Comparison of ENCODE assay signal across 13 cellular contexts in the genomic region with DNA sequence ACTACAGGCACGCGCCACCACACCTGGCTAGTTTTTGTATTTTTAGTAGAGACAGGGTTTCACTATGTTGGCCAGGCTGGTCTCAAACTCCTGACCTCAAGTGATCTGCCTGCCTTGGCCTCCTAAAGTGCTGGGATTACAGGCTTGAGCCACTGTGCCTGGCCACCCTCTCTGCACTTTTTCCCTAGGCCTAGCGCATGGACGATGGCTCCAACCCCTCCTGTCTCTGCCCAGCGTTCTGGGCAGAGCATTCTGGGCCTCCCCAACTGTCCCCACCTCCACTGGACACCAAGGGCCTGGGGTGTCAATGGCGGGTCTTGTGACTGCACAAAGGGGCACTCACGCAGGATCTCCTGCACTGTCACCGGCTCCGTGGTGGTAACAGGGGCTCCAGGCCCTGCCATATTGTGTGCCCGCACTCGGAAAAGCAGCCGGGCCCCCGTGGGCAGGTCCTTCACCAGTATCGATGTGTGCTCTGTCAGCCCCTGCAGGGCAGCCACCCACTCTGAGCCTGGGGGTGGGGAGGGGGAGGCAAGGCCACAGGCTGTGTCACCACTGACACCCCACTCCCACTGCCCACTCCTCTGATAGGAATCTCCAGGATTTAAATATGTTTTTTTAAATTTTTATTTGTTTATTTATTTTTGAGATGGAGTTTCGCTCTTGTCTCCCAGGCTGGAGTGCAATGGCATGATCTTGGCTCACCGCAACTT. TPM values are rescaled to one million over a fixed set of nuclear protein-coding genes. Genes with fewer than 3 reads are reported as not detected.
DNase-seq lines count a peak whose midpoint lies in the region; ATAC-seq, FAIRE-seq and TF ChIP-seq lines count a peak whose summit lies in the region.
"Not testable (repeated sequence)": the region's sequence is repeated elsewhere in the genome, so short reads cannot be mapped to it uniquely, and the experiment has no call there.
"Had no signal": no experiment of that assay in that cellular context is flagged by ENCODE, and none has a peak within 500 bp of the region (broad histone marks: within the 10 kb centered on the region; RNA-seq: fewer than 3 reads in every experiment).

No MANE protein-coding gene starts in this region.

- H3K79me1 ChIP-seq in H1 (ENCODE audit: low read depth, low read length); mesenchymal stem cell (replicated peaks; ENCODE audit: low read length, poor library complexity, severe bottlenecking); neuronal stem cell (ENCODE audit: low read depth, low read length): not testable (repeated sequence)

- H3K27ac ChIP-seq in HEK293 (ENCODE audit: extremely low read depth, low read depth, low read length); H1 (ENCODE audit: low read depth, low read length); mesenchymal stem cell (ENCODE audit: low read length, poor library complexity, severe bottlenecking); neuronal stem cell (replicated peaks; ENCODE audit: low read length); spleen: not testable (repeated sequence)
- H3K27ac ChIP-seq in left ventricle myocardium inferior (replicated peaks): peak overlapping the region; percentile 97
- peak overlapping the region; percentile 25 for H3K27ac ChIP-seq in right cardiac atrium (ENCODE audit: low read length)

- not testable (repeated sequence) for ATAC-seq in right cardiac atrium

- H3K9ac ChIP-seq in H1 (replicated peaks in 1 of 4; ENCODE audit: extremely low read depth in 1 of 4, low read depth in 3 of 4, low read length in 3 of 4); mesenchymal stem cell (ENCODE audit: low read length); neuronal stem cell (ENCODE audit: low read depth, low read length, poor library complexity): not testable (repeated sequence)

- H3K9me3 ChIP-seq in HEK293 (ENCODE audit: control insufficient read depth, insufficient read depth, low read depth, low read length); H1 (ENCODE audit: insufficient read depth in 2 of 2, low read depth in 1 of 2, low read length in 1 of 2); left ventricle myocardium inferior (replicated peaks); right cardiac atrium (ENCODE audit: control insufficient read depth, low read length); mesenchymal stem cell (ENCODE audit: control insufficient read depth, low read length); neuronal stem cell (replicated peaks in 1 of 2; ENCODE audit: control insufficient read depth in 2 of 2, insufficient read depth in 1 of 2, low read depth in 1 of 2, low read length in 2 of 2); spleen: not testable (repeated sequence)

- not testable (repeated sequence) for H3K4me3 ChIP-seq in HEK293 (ENCODE audit: low read depth, low read length); H1 (ENCODE audit: extremely low read depth in 1 of 4, insufficient read depth in 2 of 4, low read depth in 3 of 4, low read length in 4 of 4); left ventricle myocardium inferior; right cardiac atrium (ENCODE audit: low read length); mesenchymal stem cell (ENCODE audit: insufficient read depth in 1 of 2, low read depth in 1 of 2, low read length in 2 of 2); neuronal stem cell (ENCODE audit: low read length in 2 of 2); spleen

- not testable (repeated sequence) for H2BK12ac ChIP-seq in H1 (ENCODE audit: low read depth, low read length); mesenchymal stem cell (ENCODE audit: low read length in 2 of 2)
- peak overlapping the region; percentile 16 for H2BK12ac ChIP-seq in neuronal stem cell (ENCODE audit: low read length)

- not testable (repeated sequence) for H2BK5ac ChIP-seq in H1 (ENCODE audit: low read depth, low read length); mesenchymal stem cell (ENCODE audit: low read depth, low read length, poor library complexity, severe bottlenecking); neuronal stem cell (ENCODE audit: low read length)

- WGBS in H1 (ENCODE audit: extremely low coverage in 1 of 2, insufficient coverage in 1 of 2, insufficient read length in 1 of 2, insufficient replicate concordance in 2 of 2, low coverage in 1 of 2, low lambda C conversion rate in 2 of 2, missing lambda C conversion rate in 1 of 2), 2 experiments: 93% methylated on average over 16 of the region's 16 CpGs; no CpG with 5 or more reads in 1 of the 2 experiments
- WGBS in right cardiac atrium: 89% methylated on average over 16 of the region's 16 CpGs
- WGBS in mesenchymal stem cell: 93% methylated on average over 15 of the region's 16 CpGs
- WGBS in neuronal stem cell (ENCODE audit: extremely low coverage in 2 of 2, insufficient read length in 2 of 2, insufficient replicate concordance in 1 of 2), 2 donors: no CpG with 5 or more reads among the region's 16 CpGs
- 92 to 96% (median 94%) methylated on average over 16 of the region's 16 CpGs for WGBS in spleen, 5 donors

- not testable (repeated sequence) for TF ChIP-seq POLR2A in H1 (IDR thresholded peaks at IDR 0.05; ENCODE audit: control extremely low read depth in 1 of 2, low read depth in 2 of 2, low read length in 2 of 2); spleen (IDR thresholded peaks at IDR 0.05)

- H3K79me2 ChIP-seq in H1 (ENCODE audit: control insufficient read depth in 1 of 2, insufficient read depth in 2 of 2, low read length in 2 of 2): not testable (repeated sequence)

- CTCF ChIA-PET in HEK293 (lab: Yijun Ruan, JAX): not testable (repeated sequence)
- CTCF ChIA-PET in H1 (lab: Charles Lee; ENCODE audit: partially characterized antibody): interaction anchor here (1.1 to 1.6 kb wide), 5 partner anchors 11 to 75 kb away, joined by 3 to 7 read pairs (median 4); no protein-coding TSS in a partner anchor

- not testable (repeated sequence) for TF ChIP-seq RAD21 in H1 (IDR thresholded peaks at IDR 0.05 in 1 of 2, conservative IDR thresholded peaks at IDR 0.05 in 1 of 2; ENCODE audit: low read depth in 2 of 2, low read length in 2 of 2)

- not testable (repeated sequence) for H2AK5ac ChIP-seq in H1 (ENCODE audit: low read depth, low read length); mesenchymal stem cell (ENCODE audit: low read length, severe bottlenecking)
- H2AK5ac ChIP-seq in neuronal stem cell (ENCODE audit: low read depth, low read length): peak overlapping the region; percentile 61

- not testable (repeated sequence) for H3K23me2 ChIP-seq in H1 (ENCODE audit: low read depth, low read length)

- H3K36me3 ChIP-seq in HEK293 (ENCODE audit: control insufficient read depth in 2 of 2, insufficient read depth in 1 of 2, low read length in 2 of 2); H1 (ENCODE audit: control insufficient read depth in 2 of 4, insufficient read depth in 4 of 4, low read length in 3 of 4); neuronal stem cell (replicated peaks in 1 of 2; ENCODE audit: control insufficient read depth in 2 of 2, insufficient read depth in 2 of 2, low read length in 2 of 2): not testable (repeated sequence)
- H3K36me3 ChIP-seq in left ventricle myocardium inferior: peaks cover 88% of the 10 kb centered on the region
- H3K36me3 ChIP-seq in mesenchymal stem cell (ENCODE audit: control insufficient read depth in 1 of 2, insufficient read depth in 2 of 2, low read depth in 1 of 2, low read length in 2 of 2): peaks cover 0 to 14% of the 10 kb centered on the region in 2 experiments
- H3K36me3 ChIP-seq in spleen: peaks cover 0 to 42% (median 8%) of the 10 kb centered on the region in 6 donors

- not testable (repeated sequence) for H2AFZ ChIP-seq in H1 (ENCODE audit: low read length); neuronal stem cell (ENCODE audit: low read length)
- H2AFZ ChIP-seq in mesenchymal stem cell (ENCODE audit: low read depth, low read length): peak overlapping the region; percentile 10

- intact Hi-C loops in left ventricle myocardium inferior (cut with micrococcal nuclease); right cardiac atrium (cut with DNase I); spleen (cut with DNase I; ENCODE audit: low total_unique reads): not testable (repeated sequence)

- not testable (repeated sequence) for H3K4me2 ChIP-seq in H1 (ENCODE audit: insufficient read depth in 1 of 2, low read depth in 2 of 2, low read length in 2 of 2); mesenchymal stem cell (ENCODE audit: low read length, poor library complexity, severe bottlenecking); neuronal stem cell (ENCODE audit: insufficient read depth, low read length, poor library complexity, severe bottlenecking)

- POLR2A ChIA-PET in HEK293 (lab: Yijun Ruan, JAX); H1 (lab: Charles Lee; ENCODE audit: partially characterized antibody): not testable (repeated sequence)

- not testable (repeated sequence) for H3K18ac ChIP-seq in H1 (ENCODE audit: extremely low read depth, low read length); mesenchymal stem cell (ENCODE audit: low read depth in 1 of 2, low read length in 2 of 2)
- H3K18ac ChIP-seq in neuronal stem cell (ENCODE audit: low read length): peak overlapping the region; percentile 80

- H3K14ac ChIP-seq in H1 (ENCODE audit: insufficient read length); mesenchymal stem cell (ENCODE audit: low read length in 2 of 2): not testable (repeated sequence)
- peak overlapping the region; percentile 71 for H3K14ac ChIP-seq in neuronal stem cell (ENCODE audit: low read length)

- H2BK15ac ChIP-seq in H1 (ENCODE audit: low read length); mesenchymal stem cell (ENCODE audit: low read depth, poor library complexity, severe bottlenecking): not testable (repeated sequence)
- H2BK15ac ChIP-seq in neuronal stem cell (ENCODE audit: low read length): peak overlapping the region; percentile 37

- not testable (repeated sequence) for H3K27me3 ChIP-seq in H1 (replicated peaks in 1 of 4; ENCODE audit: control insufficient read depth in 3 of 4, extremely low read depth in 1 of 4, insufficient read depth in 3 of 4, low read length in 3 of 4); left ventricle myocardium inferior (ENCODE audit: low read depth); right cardiac atrium (ENCODE audit: control insufficient read depth, insufficient read depth); neuronal stem cell (ENCODE audit: control insufficient read depth in 3 of 3, insufficient read depth in 3 of 3, low read depth in 1 of 3, low read length in 3 of 3); spleen (replicated peaks in 1 of 7)
- peaks cover 0 to 21% of the 10 kb centered on the region in 2 experiments for H3K27me3 ChIP-seq in mesenchymal stem cell (ENCODE audit: control insufficient read depth in 1 of 2, insufficient read depth in 1 of 2, low read length in 2 of 2)

- DNase-seq in H1 (ENCODE audit: low read depth in 1 of 2, low spot score in 2 of 2); left ventricle myocardium inferior; mesenchymal stem cell; neuronal stem cell (ENCODE audit: low spot score): not testable (repeated sequence)
- DNase-seq in right cardiac atrium (peak in 1 of 3 donors; percentile 56), spleen (peak; percentile 54)

- H4K91ac ChIP-seq in H1 (replicated peaks; ENCODE audit: insufficient read length, low read length); mesenchymal stem cell (ENCODE audit: low read length); neuronal stem cell (ENCODE audit: low read depth, low read length, poor library complexity): not testable (repeated sequence)

- not testable (repeated sequence) for FAIRE-seq in H1 (lab: Jason Lieb, UNC)

- not testable (repeated sequence) for H3K4me1 ChIP-seq in HEK293 (ENCODE audit: control insufficient read depth, insufficient read depth, low read length); H1 (replicated peaks in 1 of 4; ENCODE audit: control insufficient read depth in 3 of 4, insufficient read depth in 4 of 4, low read length in 3 of 4); right cardiac atrium (ENCODE audit: control insufficient read depth, insufficient read depth, low read length); mesenchymal stem cell (ENCODE audit: control insufficient read depth, insufficient read depth, low read depth, low read length); neuronal stem cell (ENCODE audit: control insufficient read depth in 2 of 2, insufficient read depth in 1 of 2, low read depth in 1 of 2, low read length in 2 of 2)
- H3K4me1 ChIP-seq in left ventricle myocardium inferior (peaks cover 88% of the 10 kb centered on the region), spleen (peaks cover 0 to 13% (median 6%) of the 10 kb centered on the region in 6 donors)

- TF ChIP-seq EP300 in H1 (IDR thresholded peaks at IDR 0.05; ENCODE audit: borderline replicate concordance in 1 of 2, low read depth in 2 of 2, low read length in 2 of 2): not testable (repeated sequence)

- not testable (repeated sequence) for H3K4ac ChIP-seq in H1 (replicated peaks; ENCODE audit: insufficient read length, low read depth, low read length); mesenchymal stem cell (ENCODE audit: low read depth in 1 of 2, low read length in 2 of 2); neuronal stem cell (ENCODE audit: low read length)

- not testable (repeated sequence) for H3K23ac ChIP-seq in H1 (ENCODE audit: insufficient read length); mesenchymal stem cell (ENCODE audit: low read length in 2 of 2); neuronal stem cell (ENCODE audit: low read depth, low read length, poor library complexity)

- TF ChIP-seq CTCF in HEK293 (tag by site-specific recombination; IDR thresholded peaks at IDR 0.05); H1 (IDR thresholded peaks at IDR 0.05; ENCODE audit: control extremely low read depth in 1 of 3, insufficient read depth in 1 of 3, low read depth in 1 of 3, low read length in 3 of 3); left ventricle myocardium inferior (IDR thresholded peaks at IDR 0.05; ENCODE audit: borderline replicate concordance); spleen (IDR thresholded peaks at IDR 0.05 in 8 of 11, conservative IDR thresholded peaks at IDR 0.05 in 3 of 11): not testable (repeated sequence)

- H4K8ac ChIP-seq in H1 (ENCODE audit: extremely low read depth, insufficient read depth, low read length): peak overlapping the region; percentile 25; the same call in 1 of the 2 replicates
- not testable (repeated sequence) for H4K8ac ChIP-seq in mesenchymal stem cell (ENCODE audit: low read length); neuronal stem cell (ENCODE audit: low read depth, low read length)

- H2BK120ac ChIP-seq in H1 (replicated peaks; ENCODE audit: low read depth, low read length); mesenchymal stem cell (ENCODE audit: low read depth, low read length); neuronal stem cell (ENCODE audit: low read depth, low read length): not testable (repeated sequence)

- not testable (repeated sequence) for H3K56ac ChIP-seq in H1 (replicated peaks; ENCODE audit: insufficient read length, low read depth, low read length)

- H4K20me1 ChIP-seq in H1 (replicated peaks in 1 of 2; ENCODE audit: control insufficient read depth in 1 of 2, insufficient read depth in 2 of 2, low read length in 2 of 2): not testable (repeated sequence)

- H2BK20ac ChIP-seq in H1 (ENCODE audit: low read length): not testable (repeated sequence)

- H4K5ac ChIP-seq in H1 (ENCODE audit: insufficient read length, low read depth, low read length): not testable (repeated sequence)

RNA-seq across cellular contexts. Expression of a gene that starts 17.6 kb away (rescaled TPM):
- not detected in 2 replicates for total RNA-seq in H1 (2021; fragmentation: NEBNext Ultra II Directional; extraction: Animal tissue kit (Norgen Biotek cat#: 25700))
- polyA plus RNA-seq in H1 (2011; rRNA removed): 0.02 and 0.05 TPM in 2 replicates
- polyA plus RNA-seq in H1 (2011; cell fraction: cytosol; rRNA removed): 0.03 TPM
- polyA plus RNA-seq in H1 (2011; cell fraction: nucleus; rRNA removed): 0.19 TPM
- polyA plus RNA-seq in H1 (2012, experiment 1 of 2): 0.04 to 0.05 TPM in 2 of 4 replicates, not detected in the others
- polyA plus RNA-seq in H1 (2012, experiment 2 of 2): not detected
- polyA plus RNA-seq in H1 (2013, experiment 1 of 2): 0.02 TPM
- under 0.01 TPM for polyA plus RNA-seq in H1 (2013, experiment 2 of 2)
- 0.07 TPM in 1 of 2 replicates, not detected in the other for polyA minus RNA-seq in H1 (2011; rRNA and poly(A)+ RNA removed)
- not detected for polyA minus RNA-seq in H1 (2011; cell fraction: cytosol; rRNA and poly(A)+ RNA removed)
- polyA minus RNA-seq in H1 (2011; cell fraction: nucleus; rRNA and poly(A)+ RNA removed): not detected
- total RNA-seq in left ventricle myocardium inferior: 2,538 TPM
- 1,000 to 10,000 TPM in 3 of 4 donors, 100 to 1,000 TPM in 1; 953 to 1,924 (median 1,412) TPM for total RNA-seq in right cardiac atrium
- polyA plus RNA-seq in right cardiac atrium: 1,009 TPM
- not detected for polyA plus RNA-seq in mesenchymal stem cell (2013, experiment 1 of 2)
- not detected for polyA plus RNA-seq in mesenchymal stem cell (2013, experiment 2 of 2)
- polyA plus RNA-seq in neuronal stem cell (2013, experiment 1 of 2): not detected
- 0.01 TPM for polyA plus RNA-seq in neuronal stem cell (2013, experiment 2 of 2)
- 1 to 10 TPM in 5 of 7 donors, under 1 TPM in 2; 0.91 to 4.7 (median 1.5) TPM for total RNA-seq in spleen
- polyA plus RNA-seq in spleen: 1 to 10 TPM in 2 of 3 donors, under 1 TPM in 1; 0.49 to 2.2 (median 1.4) TPM
- total RNA-seq: A172; Caco-2; Calu3; CD4-positive, alpha-beta T cell; CD8-positive, alpha-beta T cell had no signal
- polyA plus RNA-seq: BJ had no signal

RNA-seq across cellular contexts. Expression of a gene that starts 43.5 kb away (rescaled TPM):
- not detected in 2 replicates for total RNA-seq in H1 (2021; fragmentation: NEBNext Ultra II Directional; extraction: Animal tissue kit (Norgen Biotek cat#: 25700))
- polyA plus RNA-seq in H1 (2011; rRNA removed) (0.12 and 0.28 TPM in 2 replicates), right cardiac atrium (5.9 TPM), spleen (100 to 1,000 TPM in 1 of 3 donors, 10 to 100 TPM in 2; 84.2 to 128 (median 91.8) TPM)
- 0.23 TPM for polyA plus RNA-seq in H1 (2011; cell fraction: cytosol; rRNA removed)
- polyA plus RNA-seq in H1 (2011; cell fraction: nucleus; rRNA removed): 0.27 TPM
- 0.20 to 0.33 TPM in 2 of 4 replicates, not detected in the others for polyA plus RNA-seq in H1 (2012, experiment 1 of 2)
- 0.21 TPM for polyA plus RNA-seq in H1 (2012, experiment 2 of 2)
- 0.14 TPM for polyA plus RNA-seq in H1 (2013, experiment 1 of 2)
- polyA plus RNA-seq in H1 (2013, experiment 2 of 2): 0.20 TPM
- 0.60 TPM in 1 of 2 replicates, not detected in the other for polyA minus RNA-seq in H1 (2011; rRNA and poly(A)+ RNA removed)
- polyA minus RNA-seq in H1 (2011; cell fraction: cytosol; rRNA and poly(A)+ RNA removed): not detected
- polyA minus RNA-seq in H1 (2011; cell fraction: nucleus; rRNA and poly(A)+ RNA removed): not detected
- total RNA-seq in left ventricle myocardium inferior (8.3 TPM), right cardiac atrium (10 to 100 TPM; 11.6 to 24.1 (median 18.6) TPM), spleen (100 to 1,000 TPM in 6 of 7 donors, 10 to 100 TPM in 1; 95.7 to 366 (median 198) TPM)
- not detected for polyA plus RNA-seq in mesenchymal stem cell (2013, experiment 1 of 2)
- not detected for polyA plus RNA-seq in mesenchymal stem cell (2013, experiment 2 of 2)
- not detected for polyA plus RNA-seq in neuronal stem cell (2013, experiment 1 of 2)
- polyA plus RNA-seq in neuronal stem cell (2013, experiment 2 of 2): 0.03 TPM
- total RNA-seq: A172, Caco-2, Calu3 had no signal
- polyA plus RNA-seq: BJ had no signal

Comparison
In these comparisons a context has a peak if more than half of its experiments do, and no peak if none do; other contexts are left out.
1. RNA of a gene that starts 17.6 kb away (total RNA-seq): 2,538 TPM in left ventricle myocardium inferior (single experiment) and 953 to 1,924 TPM in right cardiac atrium; 0.91 to 4.7 TPM in spleen and not detected in H1; every median in the first group is over 100 times any median in the second.